Comparison of ENCODE assay signal across 16 cellular contexts in the genomic region with DNA sequence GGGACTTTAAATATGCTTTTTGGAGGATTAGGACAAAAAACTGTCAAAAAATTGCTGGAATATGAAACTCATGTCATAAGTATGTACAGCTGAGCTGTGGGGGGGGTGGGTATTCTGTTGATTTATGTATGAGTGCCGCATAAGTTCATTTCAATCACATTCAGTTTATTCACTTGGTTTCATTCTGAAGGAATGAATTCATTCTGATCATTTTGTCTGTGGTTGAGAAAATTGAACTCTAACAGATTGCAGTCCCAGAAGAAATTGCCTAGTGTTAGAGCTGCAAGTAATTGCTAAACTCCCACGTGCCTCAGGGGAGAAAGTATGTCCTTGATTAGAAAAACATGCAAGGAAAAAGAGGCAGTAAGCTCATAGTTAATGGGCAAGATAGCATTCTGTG.
A peak's percentile ranks its signal among the peaks of the same experiment; 100 is the strongest.
DNase-seq lines count a peak whose midpoint lies in the region; ATAC-seq and TF ChIP-seq lines count a peak whose summit lies in the region.
"Had no signal": no experiment of that assay in that cellular context is flagged by ENCODE, and none has a peak within 500 bp of the region (broad histone marks: within the 10 kb centered on the region; RNA-seq: fewer than 3 reads in every experiment).

No MANE protein-coding gene starts in this region.

- H3K9ac ChIP-seq in SK-N-MC (ENCODE audit: insufficient read length), result no peak overlapping the region

- WGBS in hepatocyte (ENCODE audit: low lambda C conversion rate, missing lambda C conversion rate), result 60% methylated on average over 2 of the region's 2 CpGs

- no peak for TF ChIP-seq CTCF in fibroblast of mammary gland (conservative IDR thresholded peaks at IDR 0.05; ENCODE audit: control insufficient read depth, insufficient read depth, low read depth, low read length)
- no peak for TF ChIP-seq CTCF in hepatocyte (IDR thresholded peaks at IDR 0.05; ENCODE audit: poor library complexity)

- no peaks in the 10 kb centered on the region for H3K9me2 ChIP-seq in hepatocyte (replicated peaks; ENCODE audit: insufficient read depth)

- no peak overlapping the region for H3K4me2 ChIP-seq in hepatocyte

- no peaks in the 10 kb centered on the region for H4K20me1 ChIP-seq in hepatocyte (ENCODE audit: insufficient read depth, poor library complexity, severe bottlenecking)

- H3K27ac ChIP-seq in SK-N-MC (peak overlapping the region; percentile 66), hepatocyte (no peak overlapping the region)
- H3K27ac ChIP-seq: WERI-Rb-1 had no signal

- no peaks in the 10 kb centered on the region for H3K4me1 ChIP-seq in neuron (ENCODE audit: insufficient read depth, low read length)
- no peaks in the 10 kb centered on the region for H3K4me1 ChIP-seq in hepatocyte (ENCODE audit: insufficient read depth)

- H3K79me2 ChIP-seq in hepatocyte, result no peaks in the 10 kb centered on the region

- DNase-seq in AG20443 (ENCODE audit: low spot score), result peak; percentile 40
- peak; percentile 42 for DNase-seq in SK-N-MC (ENCODE audit: low read depth, low spot score)
- peak; percentile 85 for DNase-seq in fibroblast of mammary gland (ENCODE audit: low read depth)
- DNase-seq in MG63, result no peak
- DNase-seq in hepatocyte (ENCODE audit: low spot score), result no peak
- no peak for DNase-seq in SW 1271 (lab: John Stamatoyannopoulos, UW)
- DNase-seq: activated CD8-positive, alpha-beta T cell treated with anti-CD3 and anti-CD28 coated beads for 36 hours; activated naive CD8-positive, alpha-beta T cell treated with anti-CD3 and anti-CD28 coated beads, Interleukin-2, amount 10 ng/mL, durations not matched to agents 7 days and 5 days; COR-L47; natural killer cell; NCI-H146; T-helper 1 cell; WERI-Rb-1 had no signal

- H3K4me3 ChIP-seq in SK-N-MC (peak overlapping the region; percentile 55), fibroblast of mammary gland (ENCODE audit: control insufficient read depth, low read depth, low read length) (no peak overlapping the region), neuron (ENCODE audit: low read length) (no peak overlapping the region), MG63 (no peak overlapping the region), hepatocyte (no peak overlapping the region)
- H3K4me3 ChIP-seq: lung had no signal

- H3K27me3 ChIP-seq in neuron (ENCODE audit: insufficient read depth, low read length) (no peaks in the 10 kb centered on the region), MG63 (no peaks in the 10 kb centered on the region), hepatocyte (no peaks in the 10 kb centered on the region)

- no peak for ATAC-seq in GM21528 (IDR thresholded peaks at IDR 0.05; ENCODE audit: low FRiP score, unreplicated experiment)
- ATAC-seq: activated CD8-positive, alpha-beta T cell treated with anti-CD3 and anti-CD28 coated beads for 36 hours; natural killer cell had no signal

- H3K36me3 ChIP-seq in SK-N-MC (ENCODE audit: insufficient read depth, low read length) (no peaks in the 10 kb centered on the region), neuron (ENCODE audit: insufficient read depth, low read length) (no peaks in the 10 kb centered on the region), MG63 (no peaks in the 10 kb centered on the region), hepatocyte (replicated peaks; ENCODE audit: insufficient read depth, low read depth) (no peaks in the 10 kb centered on the region)
- H3K36me3 ChIP-seq: WERI-Rb-1 had no signal

- H3K9me3 ChIP-seq in SK-N-MC (ENCODE audit: low read depth, low read length) (no peaks in the 10 kb centered on the region), neuron (ENCODE audit: low read length) (no peaks in the 10 kb centered on the region), MG63 (0 out of 2 replicates have a peak, but pooled peaks cover 2% of the 10 kb centered on the region), hepatocyte (ENCODE audit: low read depth) (no peaks in the 10 kb centered on the region)

- H2AFZ ChIP-seq in neuron (ENCODE audit: low read depth, low read length) (peak overlapping the region; percentile 24), hepatocyte (no peak overlapping the region)

Comparison
In these comparisons a context has a peak if more than half of its experiments do, and no peak if none do; other contexts are left out.
1. DNase-seq: peak in AG20443 (single experiment), SK-N-MC (single experiment) and fibroblast of mammary gland (single experiment); none in MG63 (single experiment), hepatocyte (single experiment) and SW 1271 (0 of 2).